Comparison of ENCODE assay signal across 15 cellular contexts in genomic region chr10:60913657-60914056, GRCh38. TPM values are rescaled to one million over a fixed set of nuclear protein-coding genes. Genes with fewer than 3 reads are reported as not detected.
"Had no signal": no experiment of that assay in that cellular context is flagged by ENCODE, and none has a peak within 500 bp of the region (broad histone marks: within the 10 kb centered on the region; RNA-seq: fewer than 3 reads in every experiment).

No MANE protein-coding gene starts in this region.

- H3K27me3 ChIP-seq: body of pancreas, heart left ventricle, left lung, ovary, testis, upper lobe of left lung had no signal

- DNase-seq: activated CD4-positive, alpha-beta T cell treated with anti-CD3 and anti-CD28 coated beads, Interleukin-2, amount 50 U/mL, for 4 hours; activated gamma-delta T cell treated with Interleukin-2 at 50 U/mL for 16 hours; body of pancreas; endodermal cell; heart left ventricle; left lung; mucosa of descending colon; naive thymus-derived CD4-positive, alpha-beta T cell; ovary; stimulated activated naive CD8-positive, alpha-beta T cell treated with anti-CD3 and anti-CD28 coated beads, Interleukin-15, Interleukin-2, amounts not matched to agents 100 U/mL and 50 U/mL, for 24 hours; testis; upper lobe of left lung had no signal

- H3K27ac Mint-ChIP-seq: activated naive CD8-positive, alpha-beta T cell; endodermal cell; naive thymus-derived CD4-positive, alpha-beta T cell had no signal

- H3K9me3 ChIP-seq: body of pancreas, heart left ventricle, left lung, mucosa of descending colon, ovary, testis, upper lobe of left lung had no signal

- H3K36me3 Mint-ChIP-seq: activated naive CD8-positive, alpha-beta T cell; naive thymus-derived CD4-positive, alpha-beta T cell had no signal

- H3K36me3 ChIP-seq: left lung, ovary, upper lobe of left lung had no signal

- H3K4me3 ChIP-seq: body of pancreas, heart left ventricle, left lung, mucosa of descending colon, ovary, testis, upper lobe of left lung had no signal

- H3K27ac ChIP-seq: body of pancreas, left lung, testis had no signal

- H3K4me1 Mint-ChIP-seq: endodermal cell had no signal

- H3K4me1 ChIP-seq: testis had no signal

- H3K9me3 Mint-ChIP-seq: endodermal cell had no signal

- H3K4me3 Mint-ChIP-seq: activated naive CD8-positive, alpha-beta T cell; endodermal cell; naive thymus-derived CD4-positive, alpha-beta T cell had no signal

RNA-seq across cellular contexts. Expression of gene RHOBTB1, which starts 30.3 kb away (rescaled TPM):
- total RNA-seq: activated CD8-positive, alpha-beta memory T cell treated with anti-CD3 and anti-CD28 coated beads for 36 hours; T-helper 2 cell treated with Interferon-gamma antibody and Interleukin-4, amounts not matched to agents 100 ng/mL and 5 ng/mL, for 36 hours had no signal
